ENCODE assay signal across 1 cellular context in the genomic region with DNA sequence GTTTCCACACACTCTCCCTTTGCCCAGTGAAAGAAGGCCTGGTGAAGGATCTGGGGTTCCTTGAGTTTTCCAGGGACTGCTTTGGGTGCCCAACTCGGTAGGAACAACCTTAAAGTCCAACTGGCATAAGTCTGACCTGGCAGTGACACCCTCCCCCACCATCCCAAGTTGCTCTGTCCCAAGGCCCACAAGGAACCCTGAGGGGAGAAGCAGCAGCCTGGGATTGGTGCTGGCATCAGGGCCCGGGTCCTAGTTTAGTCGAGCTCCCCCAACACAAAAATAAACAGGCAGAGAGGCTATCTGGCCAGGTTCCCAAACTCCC.
TF ChIP-seq lines count a peak whose summit lies in the region.

No MANE protein-coding gene starts in this region.

TF ChIP-seq in H1, 55 proteins besides CTCF, POLR2A, EP300 and RAD21:
- no peak for TF ChIP-seq CHD7 (IDR thresholded peaks at IDR 0.05; ENCODE audit: insufficient replicate concordance, low read length)
- no peak for TF ChIP-seq SRF (IDR thresholded peaks at IDR 0.05; ENCODE audit: low read depth, low read length)
- no peak for TF ChIP-seq CEBPB (IDR thresholded peaks at IDR 0.05; ENCODE audit: low read depth, low read length)
- TF ChIP-seq FOSL1 (IDR thresholded peaks at IDR 0.05; ENCODE audit: insufficient read depth, low read depth, low read length): no peak
- TF ChIP-seq SP4 (IDR thresholded peaks at IDR 0.05; ENCODE audit: low read length): no peak
- TF ChIP-seq BRCA1 (IDR thresholded peaks at IDR 0.05; ENCODE audit: low read depth, low read length): no peak
- no peak for TF ChIP-seq GTF2F1 (IDR thresholded peaks at IDR 0.05; ENCODE audit: borderline replicate concordance, low read depth, low read length)
- TF ChIP-seq TBP (IDR thresholded peaks at IDR 0.05; ENCODE audit: low read depth, low read length): no peak
- no peak for TF ChIP-seq BACH1 (IDR thresholded peaks at IDR 0.05; ENCODE audit: low read length)
- TF ChIP-seq, protein P1, sequence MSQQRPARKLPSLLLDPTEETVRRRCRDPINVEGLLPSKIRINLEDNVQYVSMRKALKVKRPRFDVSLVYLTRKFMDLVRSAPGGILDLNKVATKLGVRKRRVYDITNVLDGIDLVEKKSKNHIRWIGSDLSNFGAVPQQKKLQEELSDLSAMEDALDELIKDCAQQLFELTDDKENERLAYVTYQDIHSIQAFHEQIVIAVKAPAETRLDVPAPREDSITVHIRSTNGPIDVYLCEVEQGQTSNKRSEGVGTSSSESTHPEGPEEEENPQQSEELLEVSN (IDR thresholded peaks at IDR 0.05): no peak
- TF ChIP-seq SIX5 (IDR thresholded peaks at IDR 0.05; ENCODE audit: low read depth, low read length): no peak
- TF ChIP-seq, protein P2, sequence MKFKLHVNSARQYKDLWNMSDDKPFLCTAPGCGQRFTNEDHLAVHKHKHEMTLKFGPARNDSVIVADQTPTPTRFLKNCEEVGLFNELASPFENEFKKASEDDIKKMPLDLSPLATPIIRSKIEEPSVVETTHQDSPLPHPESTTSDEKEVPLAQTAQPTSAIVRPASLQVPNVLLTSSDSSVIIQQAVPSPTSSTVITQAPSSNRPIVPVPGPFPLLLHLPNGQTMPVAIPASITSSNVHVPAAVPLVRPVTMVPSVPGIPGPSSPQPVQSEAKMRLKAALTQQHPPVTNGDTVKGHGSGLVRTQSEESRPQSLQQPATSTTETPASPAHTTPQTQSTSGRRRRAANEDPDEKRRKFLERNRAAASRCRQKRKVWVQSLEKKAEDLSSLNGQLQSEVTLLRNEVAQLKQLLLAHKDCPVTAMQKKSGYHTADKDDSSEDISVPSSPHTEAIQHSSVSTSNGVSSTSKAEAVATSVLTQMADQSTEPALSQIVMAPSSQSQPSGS (IDR thresholded peaks at IDR 0.05; ENCODE audit: low read length): no peak
- TF ChIP-seq, protein P3, sequence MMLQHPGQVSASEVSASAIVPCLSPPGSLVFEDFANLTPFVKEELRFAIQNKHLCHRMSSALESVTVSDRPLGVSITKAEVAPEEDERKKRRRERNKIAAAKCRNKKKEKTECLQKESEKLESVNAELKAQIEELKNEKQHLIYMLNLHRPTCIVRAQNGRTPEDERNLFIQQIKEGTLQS (IDR thresholded peaks at IDR 0.05; ENCODE audit: insufficient read depth, low read depth, low read length): no peak
- TF ChIP-seq JUND (IDR thresholded peaks at IDR 0.05; ENCODE audit: low read length): no peak
- no peak for TF ChIP-seq CHD1 (IDR thresholded peaks at IDR 0.05; ENCODE audit: low read depth, low read length)
- no peak for TF ChIP-seq TAF7 (optimal IDR thresholded peaks at IDR 0.05; ENCODE audit: borderline replicate concordance, low read depth, low read length)
- TF ChIP-seq, protein P4, sequence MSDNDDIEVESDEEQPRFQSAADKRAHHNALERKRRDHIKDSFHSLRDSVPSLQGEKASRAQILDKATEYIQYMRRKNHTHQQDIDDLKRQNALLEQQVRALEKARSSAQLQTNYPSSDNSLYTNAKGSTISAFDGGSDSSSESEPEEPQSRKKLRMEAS (IDR thresholded peaks at IDR 0.05): no peak
- TF ChIP-seq EZH2 (IDR thresholded peaks at IDR 0.05; ENCODE audit: low read depth, low read length, severe bottlenecking): no peak
- no peak for TF ChIP-seq MAFK (IDR thresholded peaks at IDR 0.05; ENCODE audit: low read depth, low read length)
- no peak for TF ChIP-seq SP1 (IDR thresholded peaks at IDR 0.05; ENCODE audit: low read depth, low read length)
